Comparison of ENCODE assay signal across 18 cellular contexts in genomic region chr3:165636682-165637010, GRCh38.
DNase-seq lines count a peak whose midpoint lies in the region; ATAC-seq, FAIRE-seq and TF ChIP-seq lines count a peak whose summit lies in the region.
"Had no signal": no experiment of that assay in that cellular context is flagged by ENCODE, and none has a peak within 500 bp of the region (broad histone marks: within the 10 kb centered on the region; RNA-seq: fewer than 3 reads in every experiment).

No MANE protein-coding gene starts in this region.

- H3K27me3 Mint-ChIP-seq in mesothelial cell of epicardium (ENCODE audit: low read depth) (no peaks in the 10 kb centered on the region), type B pancreatic cell (no peaks in the 10 kb centered on the region)
- H3K27me3 Mint-ChIP-seq: CD4-positive, alpha-beta memory T cell had no signal

- H3K4me3 Mint-ChIP-seq in mesothelial cell of epicardium (no peak overlapping the region), type B pancreatic cell (no peak overlapping the region)
- H3K4me3 Mint-ChIP-seq: CD14-positive monocyte; CD4-positive, alpha-beta memory T cell had no signal

- no peak for TF ChIP-seq POLR2A in A549 (IDR thresholded peaks at IDR 0.05; ENCODE audit: low read length)

- 0 out of 3 replicates have a peak, but pooled peaks cover 3% of the 10 kb centered on the region for H3K4me1 ChIP-seq in A549
- no peaks in the 10 kb centered on the region for H3K4me1 ChIP-seq in kidney (ENCODE audit: control insufficient read depth in 1 of 2, insufficient read depth in 1 of 2, low read depth in 1 of 2, low read length in 2 of 2)
- H3K4me1 ChIP-seq: BLaER1, HAP-1 had no signal

- no peak overlapping the region for H3K9ac ChIP-seq in kidney (ENCODE audit: low read length in 2 of 2)
- H3K9ac ChIP-seq: BLaER1, GM23248 had no signal

- TF ChIP-seq RAD21 in A549 (conservative IDR thresholded peaks at IDR 0.05 in 1 of 2, IDR thresholded peaks at IDR 0.05 in 1 of 2), result no peak

- H3K9me3 Mint-ChIP-seq in mesothelial cell of epicardium, result peaks cover 11% of the 10 kb centered on the region
- no peaks in the 10 kb centered on the region for H3K9me3 Mint-ChIP-seq in type B pancreatic cell

- DNase-seq in A549 (ENCODE audit: low read depth in 1 of 2, low spot score in 1 of 2) (no peak), kidney (no peak), left kidney (ENCODE audit: low read depth, low spot score) (peak; percentile 4), renal cortical epithelial cell (ENCODE audit: low read depth) (peak; percentile 74), NCI-H1436 treated with DMSO at 0.1 percent for 48 hours (lab: John Stamatoyannopoulos, UW) (no peak), mesothelial cell of epicardium (ENCODE audit: low spot score in 2 of 2, unreplicated experiment in 2 of 2) (no peak), type B pancreatic cell (ENCODE audit: extremely low spot score, unreplicated experiment) (no peak)
- DNase-seq: CD4-positive, alpha-beta memory T cell; DMS153; DMS79; GDM1; GM23248 had no signal

- TF ChIP-seq CTCF in A549 (IDR thresholded peaks at IDR 0.05) (no peak), kidney (IDR thresholded peaks at IDR 0.05; ENCODE audit: borderline replicate concordance, extremely low read depth, insufficient read depth) (no peak), mesothelial cell of epicardium (IDR thresholded peaks at IDR 0.05; ENCODE audit: unreplicated experiment) (no peak), type B pancreatic cell (conservative IDR thresholded peaks at IDR 0.05) (no peak)

- 0 out of 3 replicates have a peak overlapping the region, but pooled peaks have one; percentile 27 for H3K4me2 ChIP-seq in A549
- H3K4me2 ChIP-seq: BLaER1 had no signal

- H3K27ac ChIP-seq in A549, result no peak overlapping the region
- H3K27ac ChIP-seq in kidney (ENCODE audit: low read depth in 2 of 2, low read length in 2 of 2), result no peak overlapping the region
- H3K27ac ChIP-seq: 22Rv1, BLaER1, GM23248 had no signal

- CTCF ChIA-PET in A549 (lab: Yijun Ruan, JAX), result no interaction called here

- H3K4me3 ChIP-seq in A549, result no peak overlapping the region
- peak overlapping the region; percentile 23 to 26 for H3K4me3 ChIP-seq in kidney (ENCODE audit: low read length in 2 of 2)
- H3K4me3 ChIP-seq: BLaER1, GM23248, HAP-1 had no signal

- H3K36me3 ChIP-seq in kidney (ENCODE audit: control insufficient read depth in 1 of 2, insufficient read depth in 2 of 2, low read length in 2 of 2), result no peaks in the 10 kb centered on the region
- H3K36me3 ChIP-seq: BLaER1, HAP-1 had no signal

- H3K9me3 ChIP-seq in A549 (no peaks in the 10 kb centered on the region), kidney (ENCODE audit: control insufficient read depth in 1 of 2, low read length in 2 of 2) (no peaks in the 10 kb centered on the region)
- H3K9me3 ChIP-seq: BLaER1, HAP-1 had no signal

- H3K4me1 Mint-ChIP-seq in mesothelial cell of epicardium (peaks cover 4% of the 10 kb centered on the region), type B pancreatic cell (ENCODE audit: unreplicated experiment) (peaks cover 1% of the 10 kb centered on the region)
- H3K4me1 Mint-ChIP-seq: CD14-positive monocyte; CD4-positive, alpha-beta memory T cell had no signal

- no peak for ATAC-seq in A549

- no peak for TF ChIP-seq EP300 in A549 (IDR thresholded peaks at IDR 0.05)

- no peak for FAIRE-seq in A549 (lab: Jason Lieb, UNC)
- FAIRE-seq in kidney (lab: Jason Lieb, UNC), result no peak
- FAIRE-seq: GM12892, GM18507 had no signal

- POLR2A ChIA-PET in A549 (lab: Yijun Ruan, JAX), result no interaction called here

- WGBS in A549 (ENCODE audit: missing lambda C conversion rate), result 29% methylated on average over 1 of the region's 1 CpG

- intact Hi-C loops in kidney (cut with DNase I), result no loop called here

- no peak overlapping the region for H3K27ac Mint-ChIP-seq in mesothelial cell of epicardium
- H3K27ac Mint-ChIP-seq in type B pancreatic cell, result no peak overlapping the region
- H3K27ac Mint-ChIP-seq: CD14-positive monocyte; CD4-positive, alpha-beta memory T cell had no signal

- H3K36me3 Mint-ChIP-seq in mesothelial cell of epicardium, result no peaks in the 10 kb centered on the region
- no peaks in the 10 kb centered on the region for H3K36me3 Mint-ChIP-seq in type B pancreatic cell
- H3K36me3 Mint-ChIP-seq: CD14-positive monocyte; CD4-positive, alpha-beta memory T cell had no signal

TF ChIP-seq in A549, 52 proteins besides CTCF, POLR2A, EP300 and RAD21:
- TF ChIP-seq CBX2 (IDR thresholded peaks at IDR 0.05; ENCODE audit: borderline replicate concordance, low read depth), result no peak
- TF ChIP-seq FOSL2 (IDR thresholded peaks at IDR 0.05), result no peak
- TF ChIP-seq FOSL2 (CRISPR knock-in tag; IDR thresholded peaks at IDR 0.05), result no peak
- TF ChIP-seq HOXB5 (CRISPR knock-in tag; IDR thresholded peaks at IDR 0.05), result no peak
- no peak for TF ChIP-seq ATOH8 (CRISPR knock-in tag; IDR thresholded peaks at IDR 0.05; ENCODE audit: low read depth)
- no peak for TF ChIP-seq ELK1 (IDR thresholded peaks at IDR 0.05; ENCODE audit: low read depth, low read length)
- no peak for TF ChIP-seq HES2 (IDR thresholded peaks at IDR 0.05)
- TF ChIP-seq JUN (IDR thresholded peaks at IDR 0.05), result no peak
- no peak for TF ChIP-seq KDM1A (IDR thresholded peaks at IDR 0.05; ENCODE audit: low read depth)
- TF ChIP-seq RFX5 (IDR thresholded peaks at IDR 0.05), result no peak
- TF ChIP-seq CHD2 (IDR thresholded peaks at IDR 0.05; ENCODE audit: low read length, partially characterized antibody), result no peak
- TF ChIP-seq ESRRA (IDR thresholded peaks at IDR 0.05; ENCODE audit: borderline replicate concordance, low read length), result no peak
- no peak for TF ChIP-seq MAZ (IDR thresholded peaks at IDR 0.05; ENCODE audit: borderline replicate concordance, low read depth, low read length)
- TF ChIP-seq RNF2 (IDR thresholded peaks at IDR 0.05; ENCODE audit: borderline replicate concordance, low read depth), result no peak
- TF ChIP-seq HOXB13 (CRISPR knock-in tag; IDR thresholded peaks at IDR 0.05; ENCODE audit: low read depth), result no peak
- TF ChIP-seq MAX (IDR thresholded peaks at IDR 0.05), result no peak

Comparison
In these comparisons a context has a peak if more than half of its experiments do, and no peak if none do; other contexts are left out.
1. DNase-seq: peak in left kidney (single experiment) and renal cortical epithelial cell (single experiment); none in A549 (0 of 2), kidney (single experiment), NCI-H1436 treated with DMSO at 0.1 percent for 48 hours (single experiment), mesothelial cell of epicardium (0 of 2) and type B pancreatic cell (single experiment).